Comparison of ENCODE assay signal across 16 cellular contexts in the genomic region with DNA sequence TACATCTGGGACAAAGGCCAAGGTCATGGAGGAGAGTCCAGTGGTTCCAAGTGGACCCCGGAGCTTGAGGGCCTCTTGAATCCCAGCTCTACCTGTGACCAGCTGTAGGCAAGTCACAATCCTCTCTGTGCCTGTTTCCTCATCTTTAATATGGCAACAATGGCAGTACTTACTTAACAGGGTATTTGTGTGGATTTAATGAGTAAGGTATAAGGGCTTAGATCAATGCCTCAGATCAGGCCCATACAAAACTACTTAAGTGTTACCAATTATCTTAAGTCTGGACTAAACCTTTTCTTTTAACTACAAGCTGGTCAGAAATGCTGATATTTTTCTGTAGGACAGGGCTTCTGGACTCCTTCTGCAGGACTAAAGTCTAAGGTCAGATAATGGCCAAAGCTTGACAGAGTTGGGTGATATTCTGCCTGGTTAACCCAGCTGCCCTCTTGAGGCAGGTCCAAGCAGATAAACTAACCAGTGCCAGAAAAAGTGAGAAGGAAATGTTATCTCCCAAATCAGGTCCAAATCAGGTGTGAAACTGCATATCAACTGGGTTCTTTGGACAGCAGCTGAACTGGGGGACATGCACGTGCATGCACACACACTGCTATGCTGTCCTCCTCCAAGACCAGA. TPM values are rescaled to one million over a fixed set of nuclear protein-coding genes. Genes with fewer than 3 reads are reported as not detected.
DNase-seq lines count a peak whose midpoint lies in the region; ATAC-seq and TF ChIP-seq lines count a peak whose summit lies in the region.
"Had no signal": no experiment of that assay in that cellular context is flagged by ENCODE, and none has a peak within 500 bp of the region (broad histone marks: within the 10 kb centered on the region; RNA-seq: fewer than 3 reads in every experiment).

No MANE protein-coding gene starts in this region.

- in situ Hi-C loops in IMR-90 (cut with MboI; ENCODE audit: low sequenced_read_pairs) = loop anchor here (5.0 kb wide), 1 partner anchor 839 kb away; no protein-coding TSS in a partner anchor

- H3K27ac ChIP-seq in IMR-90 (ENCODE audit: insufficient read depth, low read length) = no peak overlapping the region
- no peak overlapping the region for H3K27ac ChIP-seq in mesendoderm (ENCODE audit: low read depth, low read length)
- no peak overlapping the region for H3K27ac ChIP-seq in right atrium auricular region
- H3K27ac ChIP-seq: left lung, SK-N-MC had no signal

- no peak overlapping the region for H2AK9ac ChIP-seq in IMR-90 (replicated peaks; ENCODE audit: low read depth, low read length, poor library complexity)

- DNase-seq in CD14-positive monocyte (ENCODE audit: low spot score) = no peak
- no peak for DNase-seq in IMR-90
- DNase-seq in mesendoderm = peak; percentile 71
- DNase-seq in DMS114 treated with DMSO at 0.1 percent for 48 hours (lab: John Stamatoyannopoulos, UW; ENCODE audit: unreplicated experiment) = no peak
- no peak for DNase-seq in activated T-cell treated with anti-CD3 and anti-CD28 coated beads, Interleukin-2, amount 50 U/mL, for 1 hour
- no peak for DNase-seq in right atrium auricular region (ENCODE audit: low spot score)
- no peak for DNase-seq in omental fat pad (ENCODE audit: low spot score)
- DNase-seq: activated CD4-positive, alpha-beta T cell treated with anti-CD3 and anti-CD28 coated beads, Interleukin-2, amount 50 U/mL, for 4 hours; activated T-cell treated with anti-CD3 and anti-CD28 coated beads, Interleukin-2, amount 50 U/mL, for 4 hours; left lung; naive thymus-derived CD4-positive, alpha-beta T cell; NCI-H2029 treated with DMSO at 0.1 percent for 48 hours; NCI-H524 treated with DMSO at 0.1 percent for 48 hours had no signal

- no peak overlapping the region for H4K91ac ChIP-seq in IMR-90 (ENCODE audit: insufficient read depth, low read depth, low read length)

- no peak for ATAC-seq in IMR-90 (ENCODE audit: low read depth)
- no peak for ATAC-seq in omental fat pad (ENCODE audit: low FRiP score)
- ATAC-seq: activated T-cell treated with anti-CD3 and anti-CD28 coated beads, Interleukin-2, amount 50 U/mL, for 4 hours; left lung; naive thymus-derived CD4-positive, alpha-beta T cell had no signal

- H2BK15ac ChIP-seq in IMR-90 (ENCODE audit: low read depth, low read length) = no peak overlapping the region
- H2BK15ac ChIP-seq in mesendoderm (replicated peaks; ENCODE audit: low read depth) = no peak overlapping the region

- H3K4me2 ChIP-seq in IMR-90 (ENCODE audit: low read depth, low read length) (peak overlapping the region; percentile 29; the same call in 1 of the 2 replicates), mesendoderm (ENCODE audit: low read length) (no peak overlapping the region)

- H3K9me3 Mint-ChIP-seq in CD14-positive monocyte = peaks cover 0 to 4% (median 0%) of the 10 kb centered on the region in 7 donors
- H3K9me3 Mint-ChIP-seq in dendritic cell treated with granulocyte-macrophage colony-stimulating factor and Interleukin-4, amounts not matched to agents 40 ng/mL and 50 ng/mL, for 4 days = no peaks in the 10 kb centered on the region
- H3K9me3 Mint-ChIP-seq: activated naive CD4-positive, alpha-beta T cell treated with anti-CD3 and anti-CD28 coated beads, Interleukin-2, amount 50 U/mL, for 24 hours; activated T-cell treated with anti-CD3 and anti-CD28 coated beads, Interleukin-2, amount 50 U/mL, for 4 hours had no signal

- no peak overlapping the region for H3K4ac ChIP-seq in IMR-90 (ENCODE audit: low read depth, low read length)
- H3K4ac ChIP-seq in mesendoderm (ENCODE audit: low read depth, low read length) = no peak overlapping the region

- no peak for TF ChIP-seq POLR2A in IMR-90 (IDR thresholded peaks at IDR 0.05; ENCODE audit: low read depth, low read length)

- H3K9ac ChIP-seq in IMR-90 (ENCODE audit: low read depth, low read length) = no peak overlapping the region
- H3K9ac ChIP-seq in mesendoderm (ENCODE audit: low read length) = no peak overlapping the region

- H3K9me3 ChIP-seq in IMR-90 (ENCODE audit: control insufficient read depth, insufficient read depth, low read length) (no peaks in the 10 kb centered on the region), right atrium auricular region (no peaks in the 10 kb centered on the region)
- H3K9me3 ChIP-seq: left lung had no signal

- no peaks in the 10 kb centered on the region for H3K79me2 ChIP-seq in mesendoderm (ENCODE audit: control insufficient read depth, insufficient read depth, low read length)

- peaks cover 71% of the 10 kb centered on the region for H3K4me1 Mint-ChIP-seq in CD14-positive monocyte
- H3K4me1 Mint-ChIP-seq in dendritic cell treated with granulocyte-macrophage colony-stimulating factor and Interleukin-4, amounts not matched to agents 40 ng/mL and 50 ng/mL, for 4 days (ENCODE audit: low read depth) = peaks cover 70% of the 10 kb centered on the region

- no peak overlapping the region for H2AFZ ChIP-seq in IMR-90 (replicated peaks; ENCODE audit: low read length, poor library complexity)

- intact Hi-C loops in CD14-positive monocyte (cut with micrococcal nuclease) = loop anchor here in 1 of 2 donors (5.0 to 10.0 kb wide), 2 partner anchors 56 to 842 kb away; no protein-coding TSS in a partner anchor
- intact Hi-C loops in IMR-90 (cut with micrococcal nuclease) = loop anchor here (10.0 kb wide), 1 partner anchor 512 kb away; no protein-coding TSS in a partner anchor
- intact Hi-C loops in dendritic cell treated with granulocyte-macrophage colony-stimulating factor and Interleukin-4, amounts not matched to agents 40 ng/mL and 50 ng/mL, for 4 days (cut with micrococcal nuclease) = no loop called here

- peaks cover 9 to 19% (median 14%) of the 10 kb centered on the region in 3 donors for H3K27me3 Mint-ChIP-seq in CD14-positive monocyte (ENCODE audit: low read depth in 3 of 3)
- H3K27me3 Mint-ChIP-seq in dendritic cell treated with granulocyte-macrophage colony-stimulating factor and Interleukin-4, amounts not matched to agents 40 ng/mL and 50 ng/mL, for 4 days = peaks cover 3% of the 10 kb centered on the region

- no peaks in the 10 kb centered on the region for H3K9me1 ChIP-seq in IMR-90 (ENCODE audit: insufficient read depth, low read length)

- peak overlapping the region in 4 of 7 donors; percentile 13 to 45 (median 32) for H3K27ac Mint-ChIP-seq in CD14-positive monocyte
- peak overlapping the region; percentile 65 for H3K27ac Mint-ChIP-seq in dendritic cell treated with granulocyte-macrophage colony-stimulating factor and Interleukin-4, amounts not matched to agents 40 ng/mL and 50 ng/mL, for 4 days
- H3K27ac Mint-ChIP-seq: activated naive CD4-positive, alpha-beta T cell treated with anti-CD3 and anti-CD28 coated beads, Interleukin-2, amount 50 U/mL, for 24 hours; naive thymus-derived CD4-positive, alpha-beta T cell had no signal

- no peak overlapping the region for H3K4me3 ChIP-seq in IMR-90 (ENCODE audit: insufficient read depth, low read depth, low read length)
- no peak overlapping the region for H3K4me3 ChIP-seq in mesendoderm (ENCODE audit: low read length)
- no peak overlapping the region for H3K4me3 ChIP-seq in right atrium auricular region
- H3K4me3 ChIP-seq: left lung, SK-N-MC had no signal

- H3K27me3 ChIP-seq in IMR-90 (ENCODE audit: control insufficient read depth, insufficient read depth, low read length) (peaks cover 41% of the 10 kb centered on the region), mesendoderm (ENCODE audit: insufficient read depth, low read length, poor library complexity) (peaks cover 2% of the 10 kb centered on the region), right atrium auricular region (peaks cover 0 to 4% of the 10 kb centered on the region in 2 donors)

- H4K5ac ChIP-seq in IMR-90 (ENCODE audit: low read depth, low read length) (no peak overlapping the region), mesendoderm (ENCODE audit: low read length) (no peak overlapping the region)

- no peaks in the 10 kb centered on the region for H3K79me1 ChIP-seq in IMR-90 (ENCODE audit: low read depth in 1 of 2, low read length in 2 of 2)
- peaks cover 6% of the 10 kb centered on the region for H3K79me1 ChIP-seq in mesendoderm (ENCODE audit: low read length)

- no peak overlapping the region for H2BK20ac ChIP-seq in IMR-90 (ENCODE audit: low read depth, low read length)

- no peak overlapping the region for H2BK5ac ChIP-seq in IMR-90 (ENCODE audit: low read depth, low read length, poor library complexity, severe bottlenecking)
- H2BK5ac ChIP-seq in mesendoderm (ENCODE audit: low read length) = no peak overlapping the region

- H2BK120ac ChIP-seq in IMR-90 (ENCODE audit: low read depth, low read length) (no peak overlapping the region), mesendoderm (ENCODE audit: low read depth, low read length) (no peak overlapping the region)

- no peaks in the 10 kb centered on the region for H4K20me1 ChIP-seq in IMR-90 (ENCODE audit: insufficient read depth, low read length)

- no TSS peak for BruUV-seq in IMR-90 (replicated peaks; lab: Mats Ljungman, UMichigan)

- H3K56ac ChIP-seq in IMR-90 (ENCODE audit: extremely low read depth, insufficient read depth, low read length) = no peak overlapping the region
- H3K56ac ChIP-seq in mesendoderm (ENCODE audit: low read length) = no peak overlapping the region

- no peaks in the 10 kb centered on the region for H3K36me3 ChIP-seq in IMR-90 (ENCODE audit: control insufficient read depth, insufficient read depth, low read length)
- H3K36me3 ChIP-seq in mesendoderm (ENCODE audit: control insufficient read depth, insufficient read depth, low read length) = no peaks in the 10 kb centered on the region
- H3K36me3 ChIP-seq in right atrium auricular region = no peaks in the 10 kb centered on the region
- H3K36me3 ChIP-seq: left lung had no signal

- no peak overlapping the region for H3K18ac ChIP-seq in IMR-90 (ENCODE audit: low read depth, low read length)
- no peak overlapping the region for H3K18ac ChIP-seq in mesendoderm (ENCODE audit: low read length)

- peak overlapping the region; percentile 95 to 97 for H3K4me3 Mint-ChIP-seq in CD14-positive monocyte
- H3K4me3 Mint-ChIP-seq in dendritic cell treated with granulocyte-macrophage colony-stimulating factor and Interleukin-4, amounts not matched to agents 40 ng/mL and 50 ng/mL, for 4 days = peak overlapping the region; percentile 89
- H3K4me3 Mint-ChIP-seq: activated naive CD4-positive, alpha-beta T cell treated with anti-CD3 and anti-CD28 coated beads, Interleukin-2, amount 50 U/mL, for 24 hours; activated T-cell treated with anti-CD3 and anti-CD28 coated beads, Interleukin-2, amount 50 U/mL, for 4 hours had no signal

- peaks cover 62 to 69% of the 10 kb centered on the region in 2 donors for H3K36me3 Mint-ChIP-seq in CD14-positive monocyte
- H3K36me3 Mint-ChIP-seq in dendritic cell treated with granulocyte-macrophage colony-stimulating factor and Interleukin-4, amounts not matched to agents 40 ng/mL and 50 ng/mL, for 4 days (ENCODE audit: low read depth) = peaks cover 76% of the 10 kb centered on the region
- H3K36me3 Mint-ChIP-seq: activated naive CD4-positive, alpha-beta T cell treated with anti-CD3 and anti-CD28 coated beads, Interleukin-2, amount 50 U/mL, for 24 hours had no signal

- POLR2A ChIA-PET in IMR-90 (lab: Charles Lee; ENCODE audit: unreplicated experiment) = interaction anchor here (0.6 kb wide), 1 partner anchor 526 kb away, joined by 10 read pairs; no protein-coding TSS in a partner anchor

- CTCF ChIA-PET in IMR-90 (lab: Yijun Ruan, JAX) = no interaction called here

- no peak overlapping the region for H3K14ac ChIP-seq in IMR-90 (replicated peaks; ENCODE audit: low read depth, low read length)

- no peak for TF ChIP-seq CTCF in CD14-positive monocyte (IDR thresholded peaks at IDR 0.05)
- no peak for TF ChIP-seq CTCF in IMR-90 (conservative IDR thresholded peaks at IDR 0.05; ENCODE audit: low read depth, low read length)
- TF ChIP-seq CTCF in right atrium auricular region (IDR thresholded peaks at IDR 0.05) = peak in 1 of 2 donors; percentile 13
- TF ChIP-seq CTCF in omental fat pad (IDR thresholded peaks at IDR 0.05) = no peak

- dilution Hi-C loops in IMR-90 (cut with HindIII; ENCODE audit: low sequenced_read_pairs, unreplicated experiment) = no loop called here

- H3K4me1 ChIP-seq in IMR-90 (ENCODE audit: control insufficient read depth, insufficient read depth, low read length) (no peaks in the 10 kb centered on the region), mesendoderm (ENCODE audit: control insufficient read depth, low read depth, low read length) (no peaks in the 10 kb centered on the region), right atrium auricular region (peaks cover 0 to 32% of the 10 kb centered on the region in 2 donors)

- no CpG with 5 or more reads among the region's 2 CpGs for WGBS in IMR-90 (ENCODE audit: extremely low coverage in 2 of 2, insufficient read length in 1 of 2), 2 experiments
- WGBS in mesendoderm (ENCODE audit: extremely low coverage, insufficient coverage, low lambda C conversion rate) = no CpG with 5 or more reads among the region's 2 CpGs

- H4K8ac ChIP-seq in IMR-90 (ENCODE audit: low read depth in 2 of 2, low read length in 2 of 2) (no peak overlapping the region), mesendoderm (ENCODE audit: low read depth, low read length) (no peak overlapping the region)

- TF ChIP-seq RAD21 in IMR-90 (IDR thresholded peaks at IDR 0.05; ENCODE audit: low read length) = no peak

- H3K23ac ChIP-seq in IMR-90 (ENCODE audit: low read depth, low read length) (no peak overlapping the region), mesendoderm (ENCODE audit: low read length) (no peak overlapping the region)

- no peak overlapping the region for H2AK5ac ChIP-seq in IMR-90 (ENCODE audit: low read depth, low read length)
- H2AK5ac ChIP-seq in mesendoderm (ENCODE audit: low read length) = no peak overlapping the region

RNA-seq across cellular contexts. Expression of a gene that starts 2.2 kb away (rescaled TPM):
- 10 to 100 TPM; 60.3 to 75.5 TPM for polyA plus RNA-seq in CD14-positive monocyte
- total RNA-seq in IMR-90 (2012; rRNA removed) = 0.28 and 0.54 TPM in 2 replicates
- 0.55 and 0.77 TPM in 2 replicates for polyA plus RNA-seq in IMR-90 (2012; rRNA removed)
- 0.50 and 0.59 TPM in 2 replicates for polyA plus RNA-seq in IMR-90 (2012; cell fraction: cytosol; rRNA removed)
- 0.16 and 0.79 TPM in 2 replicates for polyA plus RNA-seq in IMR-90 (2012; cell fraction: nucleus; rRNA removed; ENCODE audit: low replicate concordance)
- polyA plus RNA-seq in mesendoderm (2013, experiment 1 of 2) = 42.8 TPM
- polyA plus RNA-seq in mesendoderm (2013, experiment 2 of 2) = 40.6 TPM
- 10 to 100 TPM; 33.7 to 57.8 TPM for total RNA-seq in right atrium auricular region
- 100 to 1,000 TPM in 1 of 4 donors, 10 to 100 TPM in 3; 51.8 to 100 (median 68.1) TPM for total RNA-seq in omental fat pad

Comparison
In these comparisons a context has a peak if more than half of its experiments do, and no peak if none do; other contexts are left out.
1. RNA of a gene that starts 2.2 kb away (total RNA-seq): 51.8 to 100 TPM in omental fat pad and 33.7 to 57.8 TPM in right atrium auricular region; 0.28 to 0.54 TPM in IMR-90; every median in the first group is over 10 times any median in the second.